In genomic region chr3:129593230-129593594, GRCh38 we compare ENCODE assay signal across 9 cellular contexts. TPM values are rescaled to one million over a fixed set of nuclear protein-coding genes. Genes with fewer than 3 reads are reported as not detected.
DNase-seq lines count a peak whose midpoint lies in the region; ATAC-seq and TF ChIP-seq lines count a peak whose summit lies in the region.
"Had no signal": no experiment of that assay in that cellular context is flagged by ENCODE, and none has a peak within 500 bp of the region (broad histone marks: within the 10 kb centered on the region; RNA-seq: fewer than 3 reads in every experiment).

No MANE protein-coding gene starts in this region.

- H3K27ac ChIP-seq in 22Rv1 (no peak overlapping the region), HEK293 (ENCODE audit: extremely low read depth, low read depth, low read length) (no peak overlapping the region)

- no peak overlapping the region for H3K4me3 ChIP-seq in HEK293 (ENCODE audit: low read depth, low read length)

- H3K4me3 Mint-ChIP-seq in central memory CD8-positive, alpha-beta T cell = peak overlapping the region; percentile 70
- peak overlapping the region; percentile 61 to 88 (median 80) for H3K4me3 Mint-ChIP-seq in naive thymus-derived CD8-positive, alpha-beta T cell

- H3K27ac Mint-ChIP-seq in central memory CD8-positive, alpha-beta T cell (ENCODE audit: low read depth) = peak overlapping the region; percentile 94
- H3K27ac Mint-ChIP-seq in naive thymus-derived CD8-positive, alpha-beta T cell = peak overlapping the region in 9 of 10 donors; percentile 25 to 87 (median 66)

- H3K4me1 Mint-ChIP-seq in central memory CD8-positive, alpha-beta T cell = peaks cover 43% of the 10 kb centered on the region
- peaks cover 20 to 49% (median 30%) of the 10 kb centered on the region in 4 donors for H3K4me1 Mint-ChIP-seq in naive thymus-derived CD8-positive, alpha-beta T cell

- DNase-seq in central memory CD8-positive, alpha-beta T cell (ENCODE audit: low spot score in 2 of 2) = no peak
- peak in 1 of 10 donors; percentile 16 for DNase-seq in naive thymus-derived CD8-positive, alpha-beta T cell
- DNase-seq in NCI-H2227 (lab: John Stamatoyannopoulos, UW; ENCODE audit: unreplicated experiment) (no peak), amygdala (lab: John Stamatoyannopoulos, UW) (no peak)

- no peaks in the 10 kb centered on the region for H3K27me3 Mint-ChIP-seq in central memory CD8-positive, alpha-beta T cell
- peaks cover 0 to 10% (median 5%) of the 10 kb centered on the region in 5 donors for H3K27me3 Mint-ChIP-seq in naive thymus-derived CD8-positive, alpha-beta T cell

- H3K9me3 Mint-ChIP-seq in central memory CD8-positive, alpha-beta T cell = no peaks in the 10 kb centered on the region
- no peaks in the 10 kb centered on the region for H3K9me3 Mint-ChIP-seq in naive thymus-derived CD8-positive, alpha-beta T cell

- CTCF ChIA-PET in HEK293 (lab: Yijun Ruan, JAX) = interaction anchor here (0.8 kb wide), 1 partner anchor 210 kb away, joined by 3 read pairs; no protein-coding TSS in a partner anchor

- no peaks in the 10 kb centered on the region for H3K36me3 ChIP-seq in HEK293 (ENCODE audit: control insufficient read depth in 2 of 2, insufficient read depth in 1 of 2, low read length in 2 of 2)

- H3K36me3 Mint-ChIP-seq in central memory CD8-positive, alpha-beta T cell (ENCODE audit: insufficient read depth) = peaks cover 8% of the 10 kb centered on the region
- H3K36me3 Mint-ChIP-seq in naive thymus-derived CD8-positive, alpha-beta T cell = no peaks in the 10 kb centered on the region

- ATAC-seq in central memory CD8-positive, alpha-beta T cell (replicated peaks; ENCODE audit: extremely low read depth, poor library complexity, severe bottlenecking) = no peak
- ATAC-seq in naive thymus-derived CD8-positive, alpha-beta T cell = peak; percentile 11 to 18
- ATAC-seq in GM19328 (IDR thresholded peaks at IDR 0.05; ENCODE audit: unreplicated experiment) (no peak), GM21367 (IDR thresholded peaks at IDR 0.05; ENCODE audit: unreplicated experiment) (no peak)

- POLR2A ChIA-PET in HEK293 (lab: Yijun Ruan, JAX) = no interaction called here
- POLR2A ChIA-PET in naive thymus-derived CD8-positive, alpha-beta T cell (lab: Charles Lee) = interaction anchor here (1.3 to 4.1 kb wide), 3 partner anchors 12 to 277 kb away, joined by 5 to 42 read pairs (median 7); a partner anchor contains a TSS

- TF ChIP-seq CTCF in 22Rv1 (IDR thresholded peaks at IDR 0.05) = peak; percentile 15; the same call in 1 of the 2 replicates
- TF ChIP-seq CTCF in HEK293 (tag by site-specific recombination; IDR thresholded peaks at IDR 0.05) = no peak

- H3K9me3 ChIP-seq in HEK293 (ENCODE audit: control insufficient read depth, insufficient read depth, low read depth, low read length) = no peaks in the 10 kb centered on the region

- peaks cover 4% of the 10 kb centered on the region; the same call in 1 of the 2 replicates for H3K4me1 ChIP-seq in HEK293 (ENCODE audit: control insufficient read depth, insufficient read depth, low read length)

TF ChIP-seq in HEK293, 187 proteins besides CTCF, POLR2A, EP300 and RAD21:
- 0 out of 2 replicates have a peak, but pooled peaks have one; percentile 37 for TF ChIP-seq ZNF600 (tag by site-specific recombination; IDR thresholded peaks at IDR 0.05)
- no peak for TF ChIP-seq ZNF549 (tag by site-specific recombination; IDR thresholded peaks at IDR 0.05)

RNA-seq across cellular contexts. Expression of gene PLXND1, which starts 13.3 kb away (rescaled TPM):
- 10 to 100 TPM in 1 of 2 experiments, 1 to 10 TPM in 1; 7.4 to 11.3 TPM for total RNA-seq in naive thymus-derived CD8-positive, alpha-beta T cell
- 1 to 10 TPM in 1 of 3 donors, under 1 TPM in 2; 0.25 to 1.2 (median 0.30) TPM for polyA plus RNA-seq in naive thymus-derived CD8-positive, alpha-beta T cell

RNA-seq across cellular contexts. Expression of gene H1-8, which starts 50.2 kb away (rescaled TPM):
- not detected for total RNA-seq in naive thymus-derived CD8-positive, alpha-beta T cell
- not detected for polyA plus RNA-seq in naive thymus-derived CD8-positive, alpha-beta T cell
- polyA plus RNA-seq: neural cell had no signal

Comparison
In these comparisons a context has a peak if more than half of its experiments do, and no peak if none do; other contexts are left out.
1. ATAC-seq: peak in naive thymus-derived CD8-positive, alpha-beta T cell (2 of 2); none in central memory CD8-positive, alpha-beta T cell (single experiment), GM19328 (single experiment) and GM21367 (single experiment).